ENCODE assay signal across 12 cellular contexts in the genomic region with DNA sequence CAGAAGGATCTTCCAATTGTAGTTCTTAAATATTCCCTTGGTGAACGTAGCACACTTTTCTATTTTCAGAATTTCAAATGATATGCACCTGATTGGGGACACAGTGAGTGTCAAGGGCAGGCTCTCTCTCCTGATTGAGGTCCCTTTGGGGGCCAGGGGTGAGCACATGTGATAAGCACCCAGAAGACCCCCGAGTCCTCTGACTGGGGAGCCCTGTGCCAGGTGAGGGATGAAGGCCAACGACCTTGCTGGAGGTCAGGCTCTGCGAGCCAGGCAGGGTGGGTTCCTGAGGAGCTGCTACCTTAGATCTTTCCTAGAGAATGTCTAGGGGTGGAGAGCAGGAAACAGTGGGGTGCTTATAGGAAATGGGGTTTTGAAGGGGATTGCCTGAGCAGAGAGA.
DNase-seq lines count a peak whose midpoint lies in the region; ATAC-seq and TF ChIP-seq lines count a peak whose summit lies in the region.
"Had no signal": no experiment of that assay in that cellular context is flagged by ENCODE, and none has a peak within 500 bp of the region (broad histone marks: within the 10 kb centered on the region; RNA-seq: fewer than 3 reads in every experiment).

No MANE protein-coding gene starts in this region.

- WGBS in mammary epithelial cell (ENCODE audit: low coverage, missing lambda C conversion rate): 53% methylated on average over 4 of the region's 4 CpGs

- no peak for ATAC-seq in HG02571 (IDR thresholded peaks at IDR 0.05; ENCODE audit: unreplicated experiment)
- ATAC-seq: CD8-positive, alpha-beta T cell had no signal

- H3K4me3 ChIP-seq in A673 (ENCODE audit: low read depth, low read length, poor library complexity, severe bottlenecking) (no peak overlapping the region), mammary epithelial cell (replicated peaks in 1 of 3; ENCODE audit: insufficient read depth in 1 of 3, low read depth in 2 of 3, low read length in 3 of 3) (no peak overlapping the region)
- H3K4me3 ChIP-seq: HAP-1 had no signal

- in situ Hi-C loops in mammary epithelial cell (cut with MboI; ENCODE audit: low sequenced_read_pairs in 2 of 2): no loop called here

- no peak overlapping the region for H3K4me2 ChIP-seq in mammary epithelial cell (ENCODE audit: insufficient read depth, low read depth, low read length)

- no peaks in the 10 kb centered on the region for H3K27me3 ChIP-seq in A673 (replicated peaks; ENCODE audit: insufficient read depth, low read depth, low read length, poor library complexity)
- H3K27me3 ChIP-seq in mammary epithelial cell (ENCODE audit: insufficient read depth, low read length): peaks cover 4% of the 10 kb centered on the region

- TF ChIP-seq CTCF in A673 (conservative IDR thresholded peaks at IDR 0.05; ENCODE audit: low read depth, low read length): no peak
- TF ChIP-seq CTCF in endothelial cell (IDR thresholded peaks at IDR 0.05; ENCODE audit: unreplicated experiment): no peak
- TF ChIP-seq CTCF in nephron (IDR thresholded peaks at IDR 0.05; ENCODE audit: unreplicated experiment in 3 of 3): no peak
- no peak for TF ChIP-seq CTCF in mammary epithelial cell (conservative IDR thresholded peaks at IDR 0.05 in 1 of 2, IDR thresholded peaks at IDR 0.05 in 1 of 2; ENCODE audit: extremely low read depth in 1 of 2, insufficient read depth in 1 of 2, low read depth in 1 of 2, low read length in 2 of 2)

- H3K4me3 Mint-ChIP-seq in endothelial cell (ENCODE audit: unreplicated experiment) (peak overlapping the region; percentile 57), nephron (peak overlapping the region; percentile 73 to 81 (median 74))
- no peak overlapping the region for H3K4me3 Mint-ChIP-seq in activated T-helper 2 cell treated with anti-CD3 and anti-CD28 coated beads, Interferon-gamma antibody, Interleukin-2, Interleukin-4, amounts not matched to agents 10 μg/mL and 5 μg/mL and 100 μg/mL, durations not matched to agents 14 hours and 24 hours and 36 hours (ENCODE audit: low read depth)
- H3K4me3 Mint-ChIP-seq: CD8-positive, alpha-beta T cell had no signal

- H3K9me3 ChIP-seq in A673 (ENCODE audit: low read depth, low read length, poor library complexity, severe bottlenecking): peaks cover 16% of the 10 kb centered on the region
- peaks cover 16% of the 10 kb centered on the region for H3K9me3 ChIP-seq in mammary epithelial cell (replicated peaks; ENCODE audit: insufficient read depth, low read length)

- peaks cover 7% of the 10 kb centered on the region for H3K36me3 ChIP-seq in A673 (ENCODE audit: insufficient read depth, low read length, poor library complexity, severe bottlenecking)
- H3K36me3 ChIP-seq in mammary epithelial cell (ENCODE audit: insufficient read depth, low read length): no peaks in the 10 kb centered on the region
- H3K36me3 ChIP-seq: HAP-1 had no signal

- H4K20me1 ChIP-seq in mammary epithelial cell (ENCODE audit: insufficient read depth, low read length): no peaks in the 10 kb centered on the region

- H3K4me1 ChIP-seq in A673 (ENCODE audit: insufficient read depth, low read length, poor library complexity, severe bottlenecking) (peaks cover 10% of the 10 kb centered on the region), mammary epithelial cell (ENCODE audit: insufficient read depth, low read length) (no peaks in the 10 kb centered on the region)
- H3K4me1 ChIP-seq: HAP-1 had no signal

- no peak overlapping the region for H3K27ac ChIP-seq in A673 (ENCODE audit: low read depth, low read length, poor library complexity, severe bottlenecking)
- H3K27ac ChIP-seq in substantia nigra (ENCODE audit: low read depth, low read length, poor library complexity, severe bottlenecking): peak overlapping the region; percentile 59
- H3K27ac ChIP-seq in mammary epithelial cell (ENCODE audit: insufficient read depth, low read depth, low read length): no peak overlapping the region

- intact Hi-C loops in A673 (cut with micrococcal nuclease; ENCODE audit: unreplicated experiment): loop anchor here (10.0 kb wide), 2 partner anchors 91 to 471 kb away; no protein-coding TSS in a partner anchor
- intact Hi-C loops in mammary epithelial cell (cut with micrococcal nuclease): no loop called here
- intact Hi-C loops in activated T-helper 2 cell treated with anti-CD3 and anti-CD28 coated beads, Interferon-gamma antibody, Interleukin-2, Interleukin-4, amounts not matched to agents 10 μg/mL and 5 μg/mL and 100 μg/mL, durations not matched to agents 14 hours and 24 hours and 36 hours (cut with micrococcal nuclease): no loop called here

- BruUV-seq in A673 (replicated peaks; lab: Mats Ljungman, UMichigan) (TSS peak; percentile 18), mammary epithelial cell (replicated peaks; lab: Mats Ljungman, UMichigan) (no TSS peak)

- H3K9ac ChIP-seq in mammary epithelial cell (ENCODE audit: insufficient read depth, low read length): no peak overlapping the region

- no peaks in the 10 kb centered on the region for H3K79me2 ChIP-seq in mammary epithelial cell (ENCODE audit: insufficient read depth, low read length)

- H3K36me3 Mint-ChIP-seq in endothelial cell (ENCODE audit: low read depth, unreplicated experiment) (peaks cover 8% of the 10 kb centered on the region), nephron (ENCODE audit: low read depth) (no peaks in the 10 kb centered on the region)
- peaks cover 2% of the 10 kb centered on the region for H3K36me3 Mint-ChIP-seq in activated T-helper 2 cell treated with anti-CD3 and anti-CD28 coated beads, Interferon-gamma antibody, Interleukin-2, Interleukin-4, amounts not matched to agents 10 μg/mL and 5 μg/mL and 100 μg/mL, durations not matched to agents 14 hours and 24 hours and 36 hours (ENCODE audit: low read depth)
- H3K36me3 Mint-ChIP-seq: CD8-positive, alpha-beta T cell had no signal

- CTCF ChIA-PET in A673 (lab: Charles Lee): no interaction called here
- CTCF ChIA-PET in mammary epithelial cell (lab: Charles Lee; ENCODE audit: low non-redundant PET): no interaction called here

- H3K9me3 Mint-ChIP-seq in endothelial cell (ENCODE audit: unreplicated experiment): peaks cover 5% of the 10 kb centered on the region
- H3K9me3 Mint-ChIP-seq in nephron: peaks cover 25% of the 10 kb centered on the region
- peaks cover 22% of the 10 kb centered on the region for H3K9me3 Mint-ChIP-seq in activated T-helper 2 cell treated with anti-CD3 and anti-CD28 coated beads, Interferon-gamma antibody, Interleukin-2, Interleukin-4, amounts not matched to agents 10 μg/mL and 5 μg/mL and 100 μg/mL, durations not matched to agents 14 hours and 24 hours and 36 hours

- DNase-seq in A673 (ENCODE audit: low spot score) (no peak), endothelial cell (ENCODE audit: low spot score) (no peak), substantia nigra (lab: John Stamatoyannopoulos, UW) (no peak), mammary epithelial cell (no peak)
- DNase-seq in activated T-helper 2 cell treated with anti-CD3 and anti-CD28 coated beads, Interferon-gamma antibody, Interleukin-2, Interleukin-4, amounts not matched to agents 10 μg/mL and 5 μg/mL and 100 μg/mL, durations not matched to agents 14 hours and 24 hours and 36 hours (ENCODE audit: low spot score): no peak
- DNase-seq: CD8-positive, alpha-beta T cell; COR-L47; GF-D8 had no signal

- H3K27ac Mint-ChIP-seq in endothelial cell (ENCODE audit: unreplicated experiment) (no peak overlapping the region), nephron (no peak overlapping the region)
- H3K27ac Mint-ChIP-seq in activated T-helper 2 cell treated with anti-CD3 and anti-CD28 coated beads, Interferon-gamma antibody, Interleukin-2, Interleukin-4, amounts not matched to agents 10 μg/mL and 5 μg/mL and 100 μg/mL, durations not matched to agents 14 hours and 24 hours and 36 hours: no peak overlapping the region
- H3K27ac Mint-ChIP-seq: CD14-positive monocyte; CD8-positive, alpha-beta T cell had no signal

- POLR2A ChIA-PET in A673 (lab: Charles Lee; ENCODE audit: low non-redundant PET): no interaction called here

- H3K27me3 Mint-ChIP-seq in endothelial cell (ENCODE audit: unreplicated experiment) (peaks cover 7% of the 10 kb centered on the region), nephron (ENCODE audit: low read depth) (peaks cover 34% of the 10 kb centered on the region)
- H3K27me3 Mint-ChIP-seq in activated T-helper 2 cell treated with anti-CD3 and anti-CD28 coated beads, Interferon-gamma antibody, Interleukin-2, Interleukin-4, amounts not matched to agents 10 μg/mL and 5 μg/mL and 100 μg/mL, durations not matched to agents 14 hours and 24 hours and 36 hours (ENCODE audit: low read depth): peaks cover 20% of the 10 kb centered on the region

- H3K4me1 Mint-ChIP-seq in endothelial cell (ENCODE audit: unreplicated experiment): no peaks in the 10 kb centered on the region
- H3K4me1 Mint-ChIP-seq in nephron: peaks cover 9% of the 10 kb centered on the region
- H3K4me1 Mint-ChIP-seq in activated T-helper 2 cell treated with anti-CD3 and anti-CD28 coated beads, Interferon-gamma antibody, Interleukin-2, Interleukin-4, amounts not matched to agents 10 μg/mL and 5 μg/mL and 100 μg/mL, durations not matched to agents 14 hours and 24 hours and 36 hours (ENCODE audit: low read depth): no peaks in the 10 kb centered on the region
- H3K4me1 Mint-ChIP-seq: CD14-positive monocyte had no signal

- dilution Hi-C loops in mammary epithelial cell (cut with HindIII; ENCODE audit: low sequenced_read_pairs): loop anchor here (5.0 kb wide), 1 partner anchor 74 kb away; no protein-coding TSS in a partner anchor

- H2AFZ ChIP-seq in mammary epithelial cell (ENCODE audit: low read depth, low read length): no peak overlapping the region
